In the genomic region with DNA sequence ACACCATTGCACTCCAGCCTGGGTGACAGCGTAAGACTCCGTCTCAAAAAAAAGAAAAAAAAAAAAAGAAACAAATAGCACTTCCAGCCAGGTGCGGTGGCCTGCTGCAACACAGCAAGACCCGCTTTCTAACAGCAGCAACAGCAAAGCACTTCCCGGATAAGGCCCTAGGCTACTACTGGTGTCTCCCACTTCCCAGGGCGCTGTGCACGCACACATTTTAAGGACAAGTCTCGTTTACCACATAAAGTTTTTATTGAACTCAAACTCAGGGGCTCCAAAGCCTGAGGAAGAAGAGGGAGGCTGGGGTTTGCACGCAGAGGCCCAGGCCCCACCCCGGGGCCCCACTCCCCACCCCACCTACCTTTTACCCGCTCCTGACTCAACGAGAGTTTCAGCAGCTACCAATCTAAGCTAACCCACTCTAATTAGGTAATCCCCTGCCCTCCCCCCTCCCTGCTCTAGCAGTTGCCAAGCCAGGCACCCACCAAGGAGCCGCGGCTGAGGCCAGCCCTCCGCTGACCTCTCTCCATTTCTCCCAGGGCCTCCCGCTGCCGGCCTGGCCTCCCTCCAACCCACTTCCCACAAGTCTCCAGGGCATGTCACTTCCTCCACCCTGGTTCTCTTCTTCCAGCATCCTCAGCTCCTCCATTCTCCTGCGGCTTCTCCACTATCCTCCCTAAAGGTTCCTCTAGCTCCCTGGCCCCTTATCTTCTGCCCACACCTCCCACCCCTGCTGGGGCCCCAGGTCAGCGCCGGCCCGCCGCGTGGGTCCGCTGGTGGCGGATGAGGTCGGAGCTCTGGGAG, we compare ENCODE assay signal across 1 cellular context.
A peak's percentile ranks its signal among the peaks of the same experiment; 100 is the strongest.
TF ChIP-seq lines count a peak whose summit lies in the region.

No MANE protein-coding gene starts in this region.

TF ChIP-seq in K562, 482 proteins besides CTCF, POLR2A, EP300 and RAD21 (continued from another document and continues in another):
- TF ChIP-seq, protein P1, sequence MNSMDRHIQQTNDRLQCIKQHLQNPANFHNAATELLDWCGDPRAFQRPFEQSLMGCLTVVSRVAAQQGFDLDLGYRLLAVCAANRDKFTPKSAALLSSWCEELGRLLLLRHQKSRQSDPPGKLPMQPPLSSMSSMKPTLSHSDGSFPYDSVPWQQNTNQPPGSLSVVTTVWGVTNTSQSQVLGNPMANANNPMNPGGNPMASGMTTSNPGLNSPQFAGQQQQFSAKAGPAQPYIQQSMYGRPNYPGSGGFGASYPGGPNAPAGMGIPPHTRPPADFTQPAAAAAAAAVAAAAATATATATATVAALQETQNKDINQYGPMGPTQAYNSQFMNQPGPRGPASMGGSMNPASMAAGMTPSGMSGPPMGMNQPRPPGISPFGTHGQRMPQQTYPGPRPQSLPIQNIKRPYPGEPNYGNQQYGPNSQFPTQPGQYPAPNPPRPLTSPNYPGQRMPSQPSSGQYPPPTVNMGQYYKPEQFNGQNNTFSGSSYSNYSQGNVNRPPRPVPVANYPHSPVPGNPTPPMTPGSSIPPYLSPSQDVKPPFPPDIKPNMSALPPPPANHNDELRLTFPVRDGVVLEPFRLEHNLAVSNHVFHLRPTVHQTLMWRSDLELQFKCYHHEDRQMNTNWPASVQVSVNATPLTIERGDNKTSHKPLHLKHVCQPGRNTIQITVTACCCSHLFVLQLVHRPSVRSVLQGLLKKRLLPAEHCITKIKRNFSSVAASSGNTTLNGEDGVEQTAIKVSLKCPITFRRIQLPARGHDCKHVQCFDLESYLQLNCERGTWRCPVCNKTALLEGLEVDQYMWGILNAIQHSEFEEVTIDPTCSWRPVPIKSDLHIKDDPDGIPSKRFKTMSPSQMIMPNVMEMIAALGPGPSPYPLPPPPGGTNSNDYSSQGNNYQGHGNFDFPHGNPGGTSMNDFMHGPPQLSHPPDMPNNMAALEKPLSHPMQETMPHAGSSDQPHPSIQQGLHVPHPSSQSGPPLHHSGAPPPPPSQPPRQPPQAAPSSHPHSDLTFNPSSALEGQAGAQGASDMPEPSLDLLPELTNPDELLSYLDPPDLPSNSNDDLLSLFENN (IDR thresholded peaks at IDR 0.05; ENCODE audit: low read depth in 2 of 2, low read length in 2 of 2): no peak
- no peak for TF ChIP-seq STAT6 (CRISPR knock-in tag; IDR thresholded peaks at IDR 0.05)
- no peak for TF ChIP-seq LEF1 (IDR thresholded peaks at IDR 0.05)
- TF ChIP-seq FOSL1 (tag; conservative IDR thresholded peaks at IDR 0.05): no peak
- TF ChIP-seq, protein P2, sequence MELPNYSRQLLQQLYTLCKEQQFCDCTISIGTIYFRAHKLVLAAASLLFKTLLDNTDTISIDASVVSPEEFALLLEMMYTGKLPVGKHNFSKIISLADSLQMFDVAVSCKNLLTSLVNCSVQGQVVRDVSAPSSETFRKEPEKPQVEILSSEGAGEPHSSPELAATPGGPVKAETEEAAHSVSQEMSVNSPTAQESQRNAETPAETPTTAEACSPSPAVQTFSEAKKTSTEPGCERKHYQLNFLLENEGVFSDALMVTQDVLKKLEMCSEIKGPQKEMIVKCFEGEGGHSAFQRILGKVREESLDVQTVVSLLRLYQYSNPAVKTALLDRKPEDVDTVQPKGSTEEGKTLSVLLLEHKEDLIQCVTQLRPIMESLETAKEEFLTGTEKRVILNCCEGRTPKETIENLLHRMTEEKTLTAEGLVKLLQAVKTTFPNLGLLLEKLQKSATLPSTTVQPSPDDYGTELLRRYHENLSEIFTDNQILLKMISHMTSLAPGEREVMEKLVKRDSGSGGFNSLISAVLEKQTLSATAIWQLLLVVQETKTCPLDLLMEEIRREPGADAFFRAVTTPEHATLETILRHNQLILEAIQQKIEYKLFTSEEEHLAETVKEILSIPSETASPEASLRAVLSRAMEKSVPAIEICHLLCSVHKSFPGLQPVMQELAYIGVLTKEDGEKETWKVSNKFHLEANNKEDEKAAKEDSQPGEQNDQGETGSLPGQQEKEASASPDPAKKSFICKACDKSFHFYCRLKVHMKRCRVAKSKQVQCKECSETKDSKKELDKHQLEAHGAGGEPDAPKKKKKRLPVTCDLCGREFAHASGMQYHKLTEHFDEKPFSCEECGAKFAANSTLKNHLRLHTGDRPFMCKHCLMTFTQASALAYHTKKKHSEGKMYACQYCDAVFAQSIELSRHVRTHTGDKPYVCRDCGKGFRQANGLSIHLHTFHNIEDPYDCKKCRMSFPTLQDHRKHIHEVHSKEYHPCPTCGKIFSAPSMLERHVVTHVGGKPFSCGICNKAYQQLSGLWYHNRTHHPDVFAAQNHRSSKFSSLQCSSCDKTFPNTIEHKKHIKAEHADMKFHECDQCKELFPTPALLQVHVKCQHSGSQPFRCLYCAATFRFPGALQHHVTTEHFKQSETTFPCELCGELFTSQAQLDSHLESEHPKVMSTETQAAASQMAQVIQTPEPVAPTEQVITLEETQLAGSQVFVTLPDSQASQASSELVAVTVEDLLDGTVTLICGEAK (IDR thresholded peaks at IDR 0.05): peak; percentile 76
- TF ChIP-seq, protein P2 (CRISPR knock-in tag; IDR thresholded peaks at IDR 0.05): peak; percentile 62; the same call in 1 of the 2 replicates
- peak; percentile 32; the same call in 1 of the 2 replicates for TF ChIP-seq SPI1 (IDR thresholded peaks at IDR 0.05; ENCODE audit: borderline replicate concordance, low read depth, low read length)
- no peak for TF ChIP-seq PTTG1 (tag; IDR thresholded peaks at IDR 0.05; ENCODE audit: low read depth)
- TF ChIP-seq ZBTB43 (CRISPR knock-in tag; IDR thresholded peaks at IDR 0.05): no peak
- peak; percentile 36; the same call in 1 of the 2 replicates for TF ChIP-seq RBFOX2 (IDR thresholded peaks at IDR 0.05; ENCODE audit: low read depth, low read length)
- TF ChIP-seq ZNF695 (CRISPR knock-in tag; IDR thresholded peaks at IDR 0.05): no peak
- TF ChIP-seq CXXC5 (CRISPR knock-in tag; IDR thresholded peaks at IDR 0.05): peak; percentile 31; the same call in 1 of the 2 replicates
- TF ChIP-seq, protein P3, sequence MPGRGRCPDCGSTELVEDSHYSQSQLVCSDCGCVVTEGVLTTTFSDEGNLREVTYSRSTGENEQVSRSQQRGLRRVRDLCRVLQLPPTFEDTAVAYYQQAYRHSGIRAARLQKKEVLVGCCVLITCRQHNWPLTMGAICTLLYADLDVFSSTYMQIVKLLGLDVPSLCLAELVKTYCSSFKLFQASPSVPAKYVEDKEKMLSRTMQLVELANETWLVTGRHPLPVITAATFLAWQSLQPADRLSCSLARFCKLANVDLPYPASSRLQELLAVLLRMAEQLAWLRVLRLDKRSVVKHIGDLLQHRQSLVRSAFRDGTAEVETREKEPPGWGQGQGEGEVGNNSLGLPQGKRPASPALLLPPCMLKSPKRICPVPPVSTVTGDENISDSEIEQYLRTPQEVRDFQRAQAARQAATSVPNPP (IDR thresholded peaks at IDR 0.05; ENCODE audit: borderline replicate concordance, insufficient read depth, insufficient read length): no peak
- TF ChIP-seq, protein P4, sequence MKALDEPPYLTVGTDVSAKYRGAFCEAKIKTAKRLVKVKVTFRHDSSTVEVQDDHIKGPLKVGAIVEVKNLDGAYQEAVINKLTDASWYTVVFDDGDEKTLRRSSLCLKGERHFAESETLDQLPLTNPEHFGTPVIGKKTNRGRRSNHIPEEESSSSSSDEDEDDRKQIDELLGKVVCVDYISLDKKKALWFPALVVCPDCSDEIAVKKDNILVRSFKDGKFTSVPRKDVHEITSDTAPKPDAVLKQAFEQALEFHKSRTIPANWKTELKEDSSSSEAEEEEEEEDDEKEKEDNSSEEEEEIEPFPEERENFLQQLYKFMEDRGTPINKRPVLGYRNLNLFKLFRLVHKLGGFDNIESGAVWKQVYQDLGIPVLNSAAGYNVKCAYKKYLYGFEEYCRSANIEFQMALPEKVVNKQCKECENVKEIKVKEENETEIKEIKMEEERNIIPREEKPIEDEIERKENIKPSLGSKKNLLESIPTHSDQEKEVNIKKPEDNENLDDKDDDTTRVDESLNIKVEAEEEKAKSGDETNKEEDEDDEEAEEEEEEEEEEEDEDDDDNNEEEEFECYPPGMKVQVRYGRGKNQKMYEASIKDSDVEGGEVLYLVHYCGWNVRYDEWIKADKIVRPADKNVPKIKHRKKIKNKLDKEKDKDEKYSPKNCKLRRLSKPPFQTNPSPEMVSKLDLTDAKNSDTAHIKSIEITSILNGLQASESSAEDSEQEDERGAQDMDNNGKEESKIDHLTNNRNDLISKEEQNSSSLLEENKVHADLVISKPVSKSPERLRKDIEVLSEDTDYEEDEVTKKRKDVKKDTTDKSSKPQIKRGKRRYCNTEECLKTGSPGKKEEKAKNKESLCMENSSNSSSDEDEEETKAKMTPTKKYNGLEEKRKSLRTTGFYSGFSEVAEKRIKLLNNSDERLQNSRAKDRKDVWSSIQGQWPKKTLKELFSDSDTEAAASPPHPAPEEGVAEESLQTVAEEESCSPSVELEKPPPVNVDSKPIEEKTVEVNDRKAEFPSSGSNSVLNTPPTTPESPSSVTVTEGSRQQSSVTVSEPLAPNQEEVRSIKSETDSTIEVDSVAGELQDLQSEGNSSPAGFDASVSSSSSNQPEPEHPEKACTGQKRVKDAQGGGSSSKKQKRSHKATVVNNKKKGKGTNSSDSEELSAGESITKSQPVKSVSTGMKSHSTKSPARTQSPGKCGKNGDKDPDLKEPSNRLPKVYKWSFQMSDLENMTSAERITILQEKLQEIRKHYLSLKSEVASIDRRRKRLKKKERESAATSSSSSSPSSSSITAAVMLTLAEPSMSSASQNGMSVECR (CRISPR knock-in tag; IDR thresholded peaks at IDR 0.05): no peak
- no peak for TF ChIP-seq KLF6 (CRISPR knock-in tag; IDR thresholded peaks at IDR 0.05; ENCODE audit: borderline replicate concordance)
- no peak for TF ChIP-seq ZNF592 (IDR thresholded peaks at IDR 0.05)
